Comparison of ENCODE assay signal across 10 cellular contexts in the genomic region with DNA sequence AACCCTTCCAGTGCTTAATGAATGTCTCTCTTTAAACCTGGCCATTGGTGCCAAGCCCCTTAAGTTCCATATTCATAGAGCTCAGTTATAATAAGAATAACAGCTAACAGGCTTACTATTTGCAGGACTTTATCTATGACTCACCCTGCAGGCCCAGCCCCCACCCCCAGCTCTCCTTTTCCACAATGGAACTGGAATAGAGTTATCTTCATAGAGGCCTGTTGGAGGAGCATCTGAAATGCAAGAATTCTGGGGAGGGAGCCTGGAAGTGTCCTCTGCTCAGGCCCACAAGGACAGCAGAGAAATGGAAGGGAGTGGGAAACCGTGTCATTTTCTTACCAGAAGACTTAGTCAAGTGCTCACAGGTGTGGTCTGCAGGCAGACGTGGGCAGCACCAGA. TPM values are rescaled to one million over a fixed set of nuclear protein-coding genes. Genes with fewer than 3 reads are reported as not detected.
DNase-seq lines count a peak whose midpoint lies in the region; TF ChIP-seq lines count a peak whose summit lies in the region.
"Had no signal": no experiment of that assay in that cellular context is flagged by ENCODE, and none has a peak within 500 bp of the region (broad histone marks: within the 10 kb centered on the region; RNA-seq: fewer than 3 reads in every experiment).

No MANE protein-coding gene starts in this region.

- no peak overlapping the region for H3K18ac ChIP-seq in mesendoderm (ENCODE audit: low read length)

- peak overlapping the region; percentile 92 for H3K56ac ChIP-seq in mesendoderm (ENCODE audit: low read length)

- no peak overlapping the region for H2AFZ ChIP-seq in mammary epithelial cell (ENCODE audit: low read depth, low read length)

- no peak overlapping the region for H4K5ac ChIP-seq in mesendoderm (ENCODE audit: low read length)

- POLR2A ChIA-PET in CD8-positive, alpha-beta memory T cell (lab: Charles Lee), result no interaction called here

- H3K4me1 ChIP-seq in CD8-positive, alpha-beta memory T cell (ENCODE audit: insufficient read depth, low read length), result peaks cover 4% of the 10 kb centered on the region
- peaks cover 57% of the 10 kb centered on the region for H3K4me1 ChIP-seq in HUES64 (ENCODE audit: insufficient read depth, low read length)
- H3K4me1 ChIP-seq in mammary epithelial cell (ENCODE audit: insufficient read depth, low read length), result peaks cover 40% of the 10 kb centered on the region
- peaks cover 28% of the 10 kb centered on the region for H3K4me1 ChIP-seq in mesendoderm (ENCODE audit: control insufficient read depth, low read depth, low read length)

- intact Hi-C loops in mammary epithelial cell (cut with micrococcal nuclease), result no loop called here

- no peaks in the 10 kb centered on the region for H3K27me3 ChIP-seq in CD8-positive, alpha-beta memory T cell (ENCODE audit: insufficient read depth, low read length, poor library complexity, severe bottlenecking)
- H3K27me3 ChIP-seq in HUES64 (ENCODE audit: insufficient read depth, low read length), result no peaks in the 10 kb centered on the region
- no peaks in the 10 kb centered on the region for H3K27me3 ChIP-seq in mammary epithelial cell (ENCODE audit: insufficient read depth, low read length)
- no peaks in the 10 kb centered on the region for H3K27me3 ChIP-seq in mesendoderm (ENCODE audit: insufficient read depth, low read length, poor library complexity)

- WGBS in HUES64, result 21% methylated on average over 2 of the region's 2 CpGs
- 50% methylated on average over 2 of the region's 2 CpGs for WGBS in mammary epithelial cell (ENCODE audit: low coverage, missing lambda C conversion rate)
- no CpG with 5 or more reads among the region's 2 CpGs for WGBS in mesendoderm (ENCODE audit: extremely low coverage, insufficient coverage, low lambda C conversion rate)

- no peak for TF ChIP-seq CTCF in mammary epithelial cell (conservative IDR thresholded peaks at IDR 0.05 in 1 of 2, IDR thresholded peaks at IDR 0.05 in 1 of 2; ENCODE audit: extremely low read depth in 1 of 2, insufficient read depth in 1 of 2, low read depth in 1 of 2, low read length in 2 of 2)

- H3K27ac ChIP-seq in CD8-positive, alpha-beta memory T cell (ENCODE audit: low read depth, low read length), result no peak overlapping the region
- no peak overlapping the region for H3K27ac ChIP-seq in HUES64 (ENCODE audit: low read depth, low read length)
- H3K27ac ChIP-seq in mammary epithelial cell (ENCODE audit: insufficient read depth, low read depth, low read length), result no peak overlapping the region
- H3K27ac ChIP-seq in mesendoderm (ENCODE audit: low read depth, low read length), result peak overlapping the region; percentile 71
- H3K27ac ChIP-seq: HL-60 had no signal

- H3K4ac ChIP-seq in mesendoderm (ENCODE audit: low read depth, low read length), result no peak overlapping the region

- BruUV-seq in mammary epithelial cell (replicated peaks; lab: Mats Ljungman, UMichigan), result no TSS peak

- no peak overlapping the region for H2AK5ac ChIP-seq in mesendoderm (ENCODE audit: low read length)

- no peaks in the 10 kb centered on the region for H3K9me3 Mint-ChIP-seq in CD8-positive, alpha-beta memory T cell

- H3K9ac ChIP-seq in HUES64 (ENCODE audit: low read depth, low read length), result 0 out of 2 replicates have a peak overlapping the region, but pooled peaks have one; percentile 20
- H3K9ac ChIP-seq in mammary epithelial cell (ENCODE audit: insufficient read depth, low read length), result no peak overlapping the region
- H3K9ac ChIP-seq in mesendoderm (ENCODE audit: low read length), result peak overlapping the region; percentile 63

- peak overlapping the region; percentile 97 for H2BK5ac ChIP-seq in mesendoderm (ENCODE audit: low read length)

- no peaks in the 10 kb centered on the region for H3K36me3 ChIP-seq in CD8-positive, alpha-beta memory T cell (ENCODE audit: insufficient read depth, low read length)
- H3K36me3 ChIP-seq in HUES64 (ENCODE audit: insufficient read depth, low read length) (no peaks in the 10 kb centered on the region), mammary epithelial cell (ENCODE audit: insufficient read depth, low read length) (no peaks in the 10 kb centered on the region), mesendoderm (ENCODE audit: control insufficient read depth, insufficient read depth, low read length) (no peaks in the 10 kb centered on the region)

- H2BK120ac ChIP-seq in mesendoderm (ENCODE audit: low read depth, low read length), result no peak overlapping the region

- H3K4me2 ChIP-seq in mammary epithelial cell (ENCODE audit: insufficient read depth, low read depth, low read length) (peak overlapping the region; percentile 44), mesendoderm (ENCODE audit: low read length) (peak overlapping the region; percentile 30)

- peak overlapping the region; percentile 84 for H3K23ac ChIP-seq in mesendoderm (ENCODE audit: low read length)

- CTCF ChIA-PET in CD8-positive, alpha-beta memory T cell (lab: Charles Lee), result no interaction called here
- CTCF ChIA-PET in mammary epithelial cell (lab: Charles Lee; ENCODE audit: low non-redundant PET), result no interaction called here

- no peaks in the 10 kb centered on the region for H4K20me1 ChIP-seq in mammary epithelial cell (ENCODE audit: insufficient read depth, low read length)

- DNase-seq in CD8-positive, alpha-beta memory T cell, result no peak
- DNase-seq in mammary epithelial cell, result peak; percentile 38
- peak; percentile 76 for DNase-seq in mesendoderm
- DNase-seq in medulla oblongata (ENCODE audit: extremely low spot score), result no peak
- DNase-seq in cerebellar nuclear complex (lab: John Stamatoyannopoulos, UW), result no peak
- no peak for DNase-seq in 8988T
- no peak for DNase-seq in D341Med (ENCODE audit: low spot score)
- DNase-seq: activated CD4-positive, CD25-positive, alpha-beta regulatory T cell treated with anti-CD3 and anti-CD28 coated beads, Interleukin-2, amount 50 U/mL, for 72 hours had no signal

- no peaks in the 10 kb centered on the region for H3K9me3 ChIP-seq in CD8-positive, alpha-beta memory T cell (ENCODE audit: low read length)
- H3K9me3 ChIP-seq in HUES64 (ENCODE audit: insufficient read depth, low read depth, low read length), result no peaks in the 10 kb centered on the region
- no peaks in the 10 kb centered on the region for H3K9me3 ChIP-seq in mammary epithelial cell (replicated peaks; ENCODE audit: insufficient read depth, low read length)

- no peaks in the 10 kb centered on the region for H3K27me3 Mint-ChIP-seq in CD8-positive, alpha-beta memory T cell

- H3K4me3 ChIP-seq in CD8-positive, alpha-beta memory T cell (ENCODE audit: low read length), result no peak overlapping the region
- H3K4me3 ChIP-seq in HUES64 (ENCODE audit: low read length), result no peak overlapping the region
- H3K4me3 ChIP-seq in mammary epithelial cell (replicated peaks in 1 of 3; ENCODE audit: insufficient read depth in 1 of 3, low read depth in 2 of 3, low read length in 3 of 3), result no peak overlapping the region
- H3K4me3 ChIP-seq in mesendoderm (ENCODE audit: low read length), result no peak overlapping the region

- peak overlapping the region in 6 of 7 donors; percentile 47 to 76 (median 60) for H3K4me3 Mint-ChIP-seq in CD8-positive, alpha-beta memory T cell

- peak overlapping the region in 3 of 8 donors; percentile 21 to 74 (median 53) for H3K27ac Mint-ChIP-seq in CD8-positive, alpha-beta memory T cell

- no peaks in the 10 kb centered on the region for H3K36me3 Mint-ChIP-seq in CD8-positive, alpha-beta memory T cell

- dilution Hi-C loops in mammary epithelial cell (cut with HindIII; ENCODE audit: low sequenced_read_pairs), result no loop called here

- no peaks in the 10 kb centered on the region for H3K79me1 ChIP-seq in mesendoderm (ENCODE audit: low read length)

- no peak overlapping the region for H4K8ac ChIP-seq in mesendoderm (ENCODE audit: low read depth, low read length)

- H3K79me2 ChIP-seq in mammary epithelial cell (ENCODE audit: insufficient read depth, low read length) (no peaks in the 10 kb centered on the region), mesendoderm (ENCODE audit: control insufficient read depth, insufficient read depth, low read length) (no peaks in the 10 kb centered on the region)

- no peak overlapping the region for H2BK15ac ChIP-seq in mesendoderm (replicated peaks; ENCODE audit: low read depth)

- H3K4me1 Mint-ChIP-seq in CD8-positive, alpha-beta memory T cell, result peaks cover 29 to 34% (median 33%) of the 10 kb centered on the region in 3 donors

- in situ Hi-C loops in mammary epithelial cell (cut with MboI; ENCODE audit: low sequenced_read_pairs in 2 of 2), result no loop called here

RNA-seq across cellular contexts. Expression of a gene that starts 52.8 kb away (rescaled TPM):
- total RNA-seq in CD8-positive, alpha-beta memory T cell, result not detected
- polyA plus RNA-seq in CD8-positive, alpha-beta memory T cell, result not detected
- 24.1 TPM for polyA plus RNA-seq in HUES64 (2013, experiment 1 of 2)
- polyA plus RNA-seq in HUES64 (2013, experiment 2 of 2), result 39.9 TPM
- 1 to 10 TPM in 1 of 2 donors, under 1 TPM in 1; 0.33 to 1.1 TPM for total RNA-seq in mammary epithelial cell
- polyA plus RNA-seq in mammary epithelial cell, result 0.11 TPM
- not detected for polyA minus RNA-seq in mammary epithelial cell
- 2.2 TPM for polyA plus RNA-seq in mesendoderm (2013, experiment 1 of 2)
- polyA plus RNA-seq in mesendoderm (2013, experiment 2 of 2), result 1.9 TPM

Comparison
In these comparisons a context has a peak if more than half of its experiments do, and no peak if none do; other contexts are left out.
1. DNase-seq: peak in mammary epithelial cell (single experiment) and mesendoderm (single experiment); none in CD8-positive, alpha-beta memory T cell (0 of 5), medulla oblongata (single experiment), cerebellar nuclear complex (0 of 2), 8988T (single experiment) and D341Med (single experiment).